11 cellular contexts compared by ENCODE assay signal in genomic region chr16:2507679-2508064, GRCh38. TPM values are rescaled to one million over a fixed set of nuclear protein-coding genes. Genes with fewer than 3 reads are reported as not detected.
DNase-seq lines count a peak whose midpoint lies in the region; ATAC-seq and TF ChIP-seq lines count a peak whose summit lies in the region.
"Had no signal": no experiment of that assay in that cellular context is flagged by ENCODE, and none has a peak within 500 bp of the region (broad histone marks: within the 10 kb centered on the region; RNA-seq: fewer than 3 reads in every experiment).

No MANE protein-coding gene starts in this region.

- H3K4me3 ChIP-seq in HL-60 (replicated peaks; ENCODE audit: insufficient read depth, low read length), result no peak overlapping the region

- TF ChIP-seq CTCF in HL-60 (IDR thresholded peaks at IDR 0.05; ENCODE audit: insufficient read depth, low read length), result no peak

- no peaks in the 10 kb centered on the region for H3K27me3 ChIP-seq in HL-60 (ENCODE audit: insufficient read depth, poor library complexity, severe bottlenecking)

- intact Hi-C loops in posterior vena cava (cut with DNase I), result no loop called here

- peak; percentile 10 for ATAC-seq in GM18861 (IDR thresholded peaks at IDR 0.05; ENCODE audit: unreplicated experiment)
- ATAC-seq in esophagus mucosa, result peak; percentile 19
- ATAC-seq in GM21717 (IDR thresholded peaks at IDR 0.05; ENCODE audit: unreplicated experiment), result no peak
- no peak for ATAC-seq in GM19455 (IDR thresholded peaks at IDR 0.05; ENCODE audit: unreplicated experiment)

- H3K27ac ChIP-seq in HL-60 (replicated peaks), result peak overlapping the region; percentile 78

- DNase-seq in HL-60 (ENCODE audit: low read depth in 1 of 2, low spot score in 1 of 2), result peak; percentile 79 to 80
- peak; percentile 92 for DNase-seq in posterior vena cava (ENCODE audit: low spot score)
- DNase-seq in NCI-H2029 treated with DMSO at 0.1 percent for 48 hours (lab: John Stamatoyannopoulos, UW), result no peak
- no peak for DNase-seq in activated CD8-positive, alpha-beta memory T cell treated with anti-CD3 and anti-CD28 coated beads, Interleukin-2, amount 50 U/mL, for 48 hours
- DNase-seq: natural killer cell, NCI-H187 had no signal

RNA-seq across cellular contexts. Expression of gene ATP6V0C, which starts 6.1 kb away (rescaled TPM):
- total RNA-seq in esophagus mucosa (205 TPM), posterior vena cava (100 to 1,000 TPM; 107 to 133 TPM)

RNA-seq across cellular contexts. Expression of gene AMDHD2, which starts 12.5 kb away (rescaled TPM):
- 19.0 TPM for total RNA-seq in esophagus mucosa
- total RNA-seq in posterior vena cava, result 10 to 100 TPM; 25.5 to 34.3 TPM

RNA-seq across cellular contexts. Expression of gene CEMP1, which starts 23.5 kb away (rescaled TPM):
- total RNA-seq in esophagus mucosa (not detected), posterior vena cava (not detected)
- total RNA-seq: astrocyte had no signal

RNA-seq across cellular contexts. Expression of gene PDPK1, which starts 30.1 kb away (rescaled TPM):
- total RNA-seq in esophagus mucosa, result 26.1 TPM
- total RNA-seq in posterior vena cava, result 10 to 100 TPM; 36.8 to 40.1 TPM

RNA-seq across cellular contexts. Expression of gene TBC1D24, which starts 32.7 kb away (rescaled TPM):
- total RNA-seq in esophagus mucosa (2.0 TPM), posterior vena cava (10 to 100 TPM; 11.4 to 13.3 TPM)

Comparison
In these comparisons a context has a peak if more than half of its experiments do, and no peak if none do; other contexts are left out.
1. ATAC-seq: peak in GM18861 (single experiment) and esophagus mucosa (single experiment); none in GM21717 (single experiment) and GM19455 (single experiment).
2. DNase-seq: peak in HL-60 (2 of 2) and posterior vena cava (single experiment); none in NCI-H2029 treated with DMSO at 0.1 percent for 48 hours (single experiment) and activated CD8-positive, alpha-beta memory T cell treated with anti-CD3 and anti-CD28 coated beads, Interleukin-2, amount 50 U/mL, for 48 hours (single experiment).